In genomic region chr6:43667245-43668150, GRCh38 we compare ENCODE assay signal across 8 cellular contexts. TPM values are rescaled to one million over a fixed set of nuclear protein-coding genes. Genes with fewer than 3 reads are reported as not detected.
A peak's percentile ranks its signal among the peaks of the same experiment; 100 is the strongest.
DNase-seq lines count a peak whose midpoint lies in the region; ATAC-seq and TF ChIP-seq lines count a peak whose summit lies in the region.

No MANE protein-coding gene starts in this region.

- intact Hi-C loops in dorsolateral prefrontal cortex (cut with DNase I) (loop anchor here (1.0 to 5.0 kb wide), 4 partner anchors 103 to 412 kb away; partner anchors contain the start of gene VEGFA (in 2 of the 2)), lower leg skin (cut with DNase I; ENCODE audit: low total_unique reads) (loop anchor here (5.0 kb wide), 2 partner anchors 95 to 410 kb away; no protein-coding TSS in a partner anchor)

- H3K4me1 ChIP-seq in ES-I3 (ENCODE audit: insufficient read depth, low read length) = peaks cover 24% of the 10 kb centered on the region

- ATAC-seq in HG03439 (IDR thresholded peaks at IDR 0.05; ENCODE audit: unreplicated experiment) (peak; percentile 39), HG02970 (IDR thresholded peaks at IDR 0.05; ENCODE audit: low FRiP score, unreplicated experiment) (no peak)

- WGBS in lower leg skin, 2 donors = 11 to 15% methylated on average over 12 to 14 of the region's 16 CpGs

- peak overlapping the region in 28 of 59 donors; percentile 8 to 43 (median 24) for H3K4me3 ChIP-seq in dorsolateral prefrontal cortex
- no peak overlapping the region for H3K4me3 ChIP-seq in lower leg skin (ENCODE audit: low read depth, poor library complexity, severe bottlenecking)

- DNase-seq in NCI-H526 treated with DMSO at 0.1 percent for 48 hours (lab: John Stamatoyannopoulos, UW) (peak; percentile 64), dorsolateral prefrontal cortex (peak; percentile 72 to 91 (median 88)), lower leg skin (ENCODE audit: low spot score in 2 of 2) (peak; percentile 65 to 97)
- DNase-seq in activated CD4-positive, alpha-beta T cell treated with anti-CD3 and anti-CD28 coated beads, Interleukin-2, amount 50 U/mL, for 4 hours = peak; percentile 79 to 83
- peak; percentile 70 to 75 (median 74) for DNase-seq in stimulated activated CD4-positive, alpha-beta T cell treated with anti-CD3 and anti-CD28 coated beads, TNF-alpha, amount 100 ng/mL, for 4 hours (ENCODE audit: low read depth in 3 of 3)

- H3K36me3 ChIP-seq in ES-I3 (ENCODE audit: insufficient read depth, low read length) = no peaks in the 10 kb centered on the region

- H3K27ac ChIP-seq in dorsolateral prefrontal cortex = peak overlapping the region in 56 of 59 donors; percentile 2 to 94 (median 80)

- H3K9ac ChIP-seq in ES-I3 (ENCODE audit: low read depth, low read length) = peak overlapping the region; percentile 26; the same call in 1 of the 2 replicates

- H3K27me3 ChIP-seq in dorsolateral prefrontal cortex = no peaks in the 10 kb centered on the region

- TF ChIP-seq CTCF in dorsolateral prefrontal cortex (IDR thresholded peaks at IDR 0.05 in 54 of 56, conservative IDR thresholded peaks at IDR 0.05 in 2 of 56; ENCODE audit: low read depth in 1 of 56, partially characterized antibody in 56 of 56) (peak; percentile 68 to 98 (median 94)), lower leg skin (IDR thresholded peaks at IDR 0.05) (peak in 1 of 3 donors; percentile 91)

- H3K9me3 ChIP-seq in ES-I3 (ENCODE audit: control insufficient read depth, insufficient read depth, low read length) = no peaks in the 10 kb centered on the region

- no peak for TF ChIP-seq POLR2A in lower leg skin (IDR thresholded peaks at IDR 0.05)

RNA-seq across cellular contexts. Expression of gene MRPS18A, which starts 20.1 kb away (rescaled TPM):
- total RNA-seq in dorsolateral prefrontal cortex (10 to 100 TPM; 19.1 to 45.5 (median 32.6) TPM), lower leg skin (10 to 100 TPM; 42.5 to 56.2 (median 50.9) TPM)

RNA-seq across cellular contexts. Expression of gene RSPH9, which starts 22.7 kb away (rescaled TPM):
- total RNA-seq in dorsolateral prefrontal cortex = 1 to 10 TPM in 7 of 120 experiments, under 1 TPM in 101, not detected in 12; 0.18 to 1.5 (median 0.52) TPM
- under 1 TPM in 2 of 4 donors, not detected in 2; 0.17 to 0.42 TPM for total RNA-seq in lower leg skin

RNA-seq across cellular contexts. Expression of gene MAD2L1BP, which starts 31.9 kb away (rescaled TPM):
- total RNA-seq in dorsolateral prefrontal cortex (10 to 100 TPM; 10.4 to 32.4 (median 21.9) TPM), lower leg skin (10 to 100 TPM; 20.8 to 31.1 (median 27.7) TPM)

RNA-seq across cellular contexts. Expression of gene GTPBP2, which starts 38.4 kb away (rescaled TPM):
- total RNA-seq in dorsolateral prefrontal cortex (10 to 100 TPM; 26.4 to 55.6 (median 40.4) TPM), lower leg skin (10 to 100 TPM; 31.1 to 39.9 (median 36.0) TPM)
